ENCODE assay signal across 1 cellular context in genomic region chr7:131327626-131328386, GRCh38.
A peak's percentile ranks its signal among the peaks of the same experiment; 100 is the strongest.
TF ChIP-seq lines count a peak whose summit lies in the region.

Gene MKLN1 (plus strand): TSS chr7:131327876. CDS start chr7:131327900, 24 bp downstream.

TF ChIP-seq in K562, 482 proteins besides CTCF, POLR2A, EP300 and RAD21 (continued from another document and continues in another):
- TF ChIP-seq ZBTB11 (CRISPR knock-in tag; IDR thresholded peaks at IDR 0.05) (no peak; a peak in 1 of 6 replicates), MIER1 (IDR thresholded peaks at IDR 0.05; ENCODE audit: low read depth) (no peak), L3MBTL2 (IDR thresholded peaks at IDR 0.05) (peak; percentile 77), FOSL1 (tag; conservative IDR thresholded peaks at IDR 0.05) (no peak; the same call in 1 of the 2 replicates), RBFOX2 (IDR thresholded peaks at IDR 0.05; ENCODE audit: low read depth, low read length) (peak; percentile 100), ATF4 (CRISPR knock-in tag; IDR thresholded peaks at IDR 0.05) (no peak), BRD4 (IDR thresholded peaks at IDR 0.05) (peak; percentile 100), ZNF668 (CRISPR knock-in tag; IDR thresholded peaks at IDR 0.05) (no peak), TAF1 (IDR thresholded peaks at IDR 0.05; ENCODE audit: control insufficient read depth, extremely low read depth, insufficient read depth, low read length, severe bottlenecking) (peak; percentile 98), SREBF2 (CRISPR knock-in tag; IDR thresholded peaks at IDR 0.05) (no peak), ZSCAN29 (IDR thresholded peaks at IDR 0.05) (0 out of 2 replicates have a peak, but pooled peaks have one; percentile 23), KLF16 (IDR thresholded peaks at IDR 0.05) (no peak), ZNF384 (IDR thresholded peaks at IDR 0.05; ENCODE audit: low read depth, low read length) (no peak; the same call in 1 of the 2 replicates), ETV1 (tag; conservative IDR thresholded peaks at IDR 0.05; ENCODE audit: low read depth) (peak; percentile 60), PKNOX1 (IDR thresholded peaks at IDR 0.05) (peak; percentile 79), ZNF785 (CRISPR knock-in tag; IDR thresholded peaks at IDR 0.05) (no peak), ZNF263 (CRISPR knock-in tag; IDR thresholded peaks at IDR 0.05; ENCODE audit: borderline replicate concordance) (peak; percentile 74; the same call in 1 of the 2 replicates), PRMT5 (CRISPR knock-in tag; IDR thresholded peaks at IDR 0.05) (no peak; the same call in 1 of the 2 replicates), PRDM10 (IDR thresholded peaks at IDR 0.05; ENCODE audit: partially characterized antibody) (peak; percentile 37), GABPB2 (CRISPR knock-in tag; conservative IDR thresholded peaks at IDR 0.05) (no peak), ZNF197 (CRISPR knock-in tag; IDR thresholded peaks at IDR 0.05; ENCODE audit: low read depth) (no peak), BCLAF1 (IDR thresholded peaks at IDR 0.05; ENCODE audit: borderline replicate concordance in 1 of 2, control insufficient read depth in 1 of 2, low read depth in 2 of 2, low read length in 1 of 2) (no peak), ZNF217 (CRISPR knock-in tag; IDR thresholded peaks at IDR 0.05) (no peak), HDAC6 (IDR thresholded peaks at IDR 0.05; ENCODE audit: low read depth, low read length) (no peak), ZNF77 (CRISPR knock-in tag; IDR thresholded peaks at IDR 0.05) (no peak), ZNF398 (CRISPR knock-in tag; IDR thresholded peaks at IDR 0.05) (no peak), ZNF551 (CRISPR knock-in tag; IDR thresholded peaks at IDR 0.05) (no peak), E2F1 (CRISPR knock-in tag; IDR thresholded peaks at IDR 0.05) (peak; percentile 93), CSDE1 (IDR thresholded peaks at IDR 0.05) (peak in 1 of 2 experiments; percentile 86; a peak in 2 of 4 replicates), NELFE (IDR thresholded peaks at IDR 0.05; ENCODE audit: insufficient read depth, insufficient read length) (peak; percentile 16), ZNF583 (CRISPR knock-in tag; IDR thresholded peaks at IDR 0.05) (peak; percentile 85), CEBPZ (IDR thresholded peaks at IDR 0.05; ENCODE audit: borderline replicate concordance, low read depth, low read length) (no peak), ZNF395 (CRISPR knock-in tag; IDR thresholded peaks at IDR 0.05) (no peak; the same call in 1 of the 2 replicates), GATAD2B (IDR thresholded peaks at IDR 0.05; ENCODE audit: borderline replicate concordance) (no peak), ZBTB34 (CRISPR knock-in tag; IDR thresholded peaks at IDR 0.05) (no peak), NR2C1 (IDR thresholded peaks at IDR 0.05) (no peak), NR2C1 (tag; IDR thresholded peaks at IDR 0.05) (no peak), ZNF695 (CRISPR knock-in tag; IDR thresholded peaks at IDR 0.05) (no peak), ZNF24 (IDR thresholded peaks at IDR 0.05) (peak; percentile 57; the same call in 1 of the 2 replicates), PTTG1 (tag; IDR thresholded peaks at IDR 0.05; ENCODE audit: low read depth) (no peak)
